20 cellular contexts compared by ENCODE assay signal in the genomic region with DNA sequence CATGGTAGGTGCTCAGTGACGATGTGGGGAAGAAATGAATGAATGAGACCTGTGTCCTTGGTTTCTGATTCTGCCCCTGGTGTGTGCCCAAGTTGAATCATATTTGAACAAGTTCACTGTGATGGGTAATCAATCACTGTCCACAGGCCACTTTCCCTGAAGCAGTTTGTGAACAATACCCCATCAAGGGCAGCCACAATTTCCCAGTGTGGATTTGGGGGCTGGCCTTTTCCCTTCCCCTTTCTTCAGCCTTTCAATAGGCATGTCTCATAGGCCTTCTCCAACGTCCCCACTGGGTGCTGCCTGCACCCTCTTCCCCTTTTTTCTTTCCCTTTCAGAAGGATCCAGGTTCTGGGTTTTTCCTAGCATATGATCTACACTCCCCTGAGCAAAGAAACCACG.
DNase-seq lines count a peak whose midpoint lies in the region; ATAC-seq, FAIRE-seq and TF ChIP-seq lines count a peak whose summit lies in the region.
"Had no signal": no experiment of that assay in that cellular context is flagged by ENCODE, and none has a peak within 500 bp of the region (broad histone marks: within the 10 kb centered on the region; RNA-seq: fewer than 3 reads in every experiment).

No MANE protein-coding gene starts in this region.

- no peak overlapping the region for H2AFZ ChIP-seq in GM12878 (ENCODE audit: control insufficient read depth, low read depth, low read length)

- no peak for TF ChIP-seq RAD21 in GM12878 (IDR thresholded peaks at IDR 0.05; ENCODE audit: insufficient read depth, low read depth, low read length)

- no peak for TF ChIP-seq EP300 in GM12878 (IDR thresholded peaks at IDR 0.05; ENCODE audit: borderline replicate concordance in 1 of 2, control insufficient read depth in 1 of 2, low read depth in 2 of 2, low read length in 2 of 2)

- H4K20me1 ChIP-seq in GM12878 (ENCODE audit: control insufficient read depth, insufficient read depth), result no peaks in the 10 kb centered on the region
- H4K20me1 ChIP-seq: BLaER1 had no signal

- BruUV-seq in GM12878 (replicated peaks; lab: Mats Ljungman, UMichigan), result no TSS peak

- WGBS in GM12878 (ENCODE audit: insufficient coverage, insufficient replicate concordance, low lambda C conversion rate, missing lambda C conversion rate), result 29% methylated on average over 3 of the region's 3 CpGs

- RAD21 ChIA-PET in GM12878 (lab: Charles Lee; ENCODE audit: unreplicated experiment), result interaction anchor here (1.0 to 5.8 kb wide), 5 partner anchors 12 to 69 kb away, joined by 4 to 97 read pairs (median 38); no protein-coding TSS in a partner anchor

- H3K4me3 Mint-ChIP-seq in neural crest cell, result peak overlapping the region; percentile 45
- no peak overlapping the region for H3K4me3 Mint-ChIP-seq in CD4-positive, alpha-beta memory T cell
- H3K4me3 Mint-ChIP-seq in T-helper 17 cell, result no peak overlapping the region
- H3K4me3 Mint-ChIP-seq: CD4-positive, CD25-positive, alpha-beta regulatory T cell; HFFc6 had no signal

- no peak for FAIRE-seq in GM12878 (lab: Jason Lieb, UNC)
- FAIRE-seq: D721Med, G401.6, GM19239, H1 had no signal

- H3K4me3 ChIP-seq in GM12878, result no peak overlapping the region
- H3K4me3 ChIP-seq in CD4-positive, alpha-beta memory T cell (ENCODE audit: low read length in 2 of 2), result no peak overlapping the region
- H3K4me3 ChIP-seq: BLaER1, HAP-1 had no signal

- H3K36me3 Mint-ChIP-seq in neural crest cell (ENCODE audit: low read depth) (no peaks in the 10 kb centered on the region), T-helper 17 cell (ENCODE audit: low read depth) (no peaks in the 10 kb centered on the region)
- no peaks in the 10 kb centered on the region for H3K36me3 Mint-ChIP-seq in CD4-positive, alpha-beta memory T cell
- H3K36me3 Mint-ChIP-seq: CD4-positive, CD25-positive, alpha-beta regulatory T cell had no signal

- H3K27ac Mint-ChIP-seq in neural crest cell (ENCODE audit: unreplicated experiment) (peak overlapping the region; percentile 76), T-helper 17 cell (no peak overlapping the region)
- H3K27ac Mint-ChIP-seq in CD4-positive, alpha-beta memory T cell, result peak overlapping the region in 1 of 7 donors; percentile 29
- H3K27ac Mint-ChIP-seq: CD4-positive, CD25-positive, alpha-beta regulatory T cell; HFFc6 had no signal

- in situ Hi-C loops in GM12878 (cut with MboI), result loop anchor here (5.0 kb wide), 1 partner anchor 145 kb away; no protein-coding TSS in a partner anchor

- no peak overlapping the region for H3K27ac ChIP-seq in GM12878 (ENCODE audit: control insufficient read depth, insufficient read depth)
- no peak overlapping the region for H3K27ac ChIP-seq in CD4-positive, alpha-beta memory T cell (ENCODE audit: low read depth, low read length)
- H3K27ac ChIP-seq: BLaER1 had no signal

- H3K9me3 ChIP-seq in GM12878 (replicated peaks; ENCODE audit: control insufficient read depth, insufficient read depth, low read length), result no peaks in the 10 kb centered on the region
- no peaks in the 10 kb centered on the region for H3K9me3 ChIP-seq in CD4-positive, alpha-beta memory T cell (ENCODE audit: control insufficient read depth in 1 of 2, low read length in 2 of 2)
- no peaks in the 10 kb centered on the region for H3K9me3 ChIP-seq in T-helper 17 cell (ENCODE audit: control insufficient read depth, low read length, poor library complexity, severe bottlenecking)
- H3K9me3 ChIP-seq: HAP-1 had no signal

- peaks cover 33% of the 10 kb centered on the region for H3K4me1 ChIP-seq in GM12878 (ENCODE audit: control insufficient read depth, insufficient read depth, low read length)
- no peaks in the 10 kb centered on the region for H3K4me1 ChIP-seq in CD4-positive, alpha-beta memory T cell (ENCODE audit: insufficient read depth, low read length)

- H3K36me3 ChIP-seq in GM12878 (ENCODE audit: control insufficient read depth in 2 of 2, insufficient read depth in 2 of 2, low read length in 1 of 2), result no peaks in the 10 kb centered on the region; a peak in 1 of 4 replicates
- no peaks in the 10 kb centered on the region for H3K36me3 ChIP-seq in CD4-positive, alpha-beta memory T cell (ENCODE audit: insufficient read depth, low read length)
- H3K36me3 ChIP-seq: BLaER1, HAP-1 had no signal

- DNase-seq in CD1c-positive myeloid dendritic cell (ENCODE audit: extremely low spot score) (peak; percentile 67), HEK293T (ENCODE audit: extremely low spot score) (no peak), GM12878 (ENCODE audit: low read depth, low spot score) (no peak), neural crest cell (ENCODE audit: low read depth, low spot score) (no peak), T-helper 17 cell (no peak)
- no peak for DNase-seq in CD4-positive, alpha-beta memory T cell
- DNase-seq: 8988T; AML-193; CD4-positive, CD25-positive, alpha-beta regulatory T cell; DMS153; DMS79 treated with DMSO at 0.1 percent for 48 hours; EL; HFFc6 had no signal

- H3K27me3 Mint-ChIP-seq in neural crest cell (ENCODE audit: low read depth), result no peaks in the 10 kb centered on the region
- peaks cover 8 to 14% of the 10 kb centered on the region in 2 donors for H3K27me3 Mint-ChIP-seq in CD4-positive, alpha-beta memory T cell
- peaks cover 60% of the 10 kb centered on the region for H3K27me3 Mint-ChIP-seq in T-helper 17 cell

- H3K9me3 Mint-ChIP-seq in neural crest cell, result no peaks in the 10 kb centered on the region
- H3K9me3 Mint-ChIP-seq in CD4-positive, alpha-beta memory T cell, result peaks cover 0 to 2% (median 0%) of the 10 kb centered on the region in 8 donors

- H3K27me3 ChIP-seq in GM12878 (replicated peaks in 1 of 2; ENCODE audit: control insufficient read depth in 2 of 2, insufficient read depth in 2 of 2, low read length in 1 of 2), result no peaks in the 10 kb centered on the region
- no peaks in the 10 kb centered on the region for H3K27me3 ChIP-seq in CD4-positive, alpha-beta memory T cell (ENCODE audit: insufficient read depth, low read length)
- H3K27me3 ChIP-seq: BLaER1 had no signal

- no peak overlapping the region for H3K4me2 ChIP-seq in GM12878 (ENCODE audit: control insufficient read depth, insufficient read depth)
- H3K4me2 ChIP-seq: BLaER1 had no signal

- intact Hi-C loops in GM12878 (cut with micrococcal nuclease; ENCODE audit: unreplicated experiment), result loop anchor here (5.0 kb wide), 1 partner anchor 210 kb away; no protein-coding TSS in a partner anchor
- intact Hi-C loops in CD4-positive, alpha-beta memory T cell (cut with micrococcal nuclease), result no loop called here

- no peak overlapping the region for H3K9ac ChIP-seq in GM12878 (ENCODE audit: control insufficient read depth, insufficient read depth, low read length)
- H3K9ac ChIP-seq: BLaER1 had no signal

- no peaks in the 10 kb centered on the region for H3K79me2 ChIP-seq in GM12878 (ENCODE audit: control insufficient read depth, insufficient read depth, low read length)

- ATAC-seq in GM12878 (no peak), HG02840 (IDR thresholded peaks at IDR 0.05; ENCODE audit: low FRiP score, unreplicated experiment) (no peak), T-helper 17 cell (no peak)

- SMC1A ChIA-PET in GM12878 (lab: Charles Lee; ENCODE audit: uncharacterized antibody, unreplicated experiment), result interaction anchor here (1.0 to 6.7 kb wide), 7 partner anchors 8 to 140 kb away, joined by 3 to 177 read pairs (median 16); a partner anchor contains a TSS

- POLR2A ChIA-PET in HEK293T (lab: Yijun Ruan, JAX), result no interaction called here
- POLR2A ChIA-PET in GM12878 (lab: Charles Lee), result interaction anchor here (1.7 to 5.4 kb wide), 2 partner anchors 66 to 97 kb away, joined by 6 to 81 read pairs; no protein-coding TSS in a partner anchor
- POLR2A ChIA-PET in CD4-positive, alpha-beta memory T cell (lab: Charles Lee; ENCODE audit: partially characterized antibody), result no interaction called here

- peaks cover 65% of the 10 kb centered on the region for H3K4me1 Mint-ChIP-seq in neural crest cell
- H3K4me1 Mint-ChIP-seq in CD4-positive, alpha-beta memory T cell, result peaks cover 0 to 1% (median 0%) of the 10 kb centered on the region in 4 donors
- H3K4me1 Mint-ChIP-seq in T-helper 17 cell, result peaks cover 2% of the 10 kb centered on the region

- TF ChIP-seq POLR2A in GM12878 (IDR thresholded peaks at IDR 0.05; ENCODE audit: low read depth, low read length), result no peak

- CTCF ChIA-PET in HEK293T (lab: Yijun Ruan, JAX), result no interaction called here
- CTCF ChIA-PET in GM12878 (lab: Yijun Ruan, JAX), result interaction anchor here (1.6 to 5.4 kb wide), 2 partner anchors 64 to 146 kb away, joined by 3 to 48 read pairs; a partner anchor contains a TSS
- CTCF ChIA-PET in CD4-positive, alpha-beta memory T cell (lab: Charles Lee; ENCODE audit: partially characterized antibody), result no interaction called here

- TF ChIP-seq CTCF in GM12878 (IDR thresholded peaks at IDR 0.05 in 2 of 3, conservative IDR thresholded peaks at IDR 0.05 in 1 of 3; ENCODE audit: control insufficient read depth in 2 of 3, extremely low read depth in 1 of 3, insufficient read depth in 1 of 3, low read depth in 3 of 3, low read length in 3 of 3) (no peak), neural crest cell (conservative IDR thresholded peaks at IDR 0.05) (no peak)

TF ChIP-seq in HEK293T, 16 proteins besides CTCF, POLR2A, EP300 and RAD21:
- TF ChIP-seq FOXA1 (IDR thresholded peaks at IDR 0.05), result no peak
- TF ChIP-seq, protein P1, sequence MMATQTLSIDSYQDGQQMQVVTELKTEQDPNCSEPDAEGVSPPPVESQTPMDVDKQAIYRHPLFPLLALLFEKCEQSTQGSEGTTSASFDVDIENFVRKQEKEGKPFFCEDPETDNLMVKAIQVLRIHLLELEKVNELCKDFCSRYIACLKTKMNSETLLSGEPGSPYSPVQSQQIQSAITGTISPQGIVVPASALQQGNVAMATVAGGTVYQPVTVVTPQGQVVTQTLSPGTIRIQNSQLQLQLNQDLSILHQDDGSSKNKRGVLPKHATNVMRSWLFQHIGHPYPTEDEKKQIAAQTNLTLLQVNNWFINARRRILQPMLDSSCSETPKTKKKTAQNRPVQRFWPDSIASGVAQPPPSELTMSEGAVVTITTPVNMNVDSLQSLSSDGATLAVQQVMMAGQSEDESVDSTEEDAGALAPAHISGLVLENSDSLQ (IDR thresholded peaks at IDR 0.05), result peak; percentile 64

TF ChIP-seq in GM12878, 131 proteins besides CTCF, POLR2A, EP300 and RAD21 (continues in another document):
- TF ChIP-seq, protein P2, sequence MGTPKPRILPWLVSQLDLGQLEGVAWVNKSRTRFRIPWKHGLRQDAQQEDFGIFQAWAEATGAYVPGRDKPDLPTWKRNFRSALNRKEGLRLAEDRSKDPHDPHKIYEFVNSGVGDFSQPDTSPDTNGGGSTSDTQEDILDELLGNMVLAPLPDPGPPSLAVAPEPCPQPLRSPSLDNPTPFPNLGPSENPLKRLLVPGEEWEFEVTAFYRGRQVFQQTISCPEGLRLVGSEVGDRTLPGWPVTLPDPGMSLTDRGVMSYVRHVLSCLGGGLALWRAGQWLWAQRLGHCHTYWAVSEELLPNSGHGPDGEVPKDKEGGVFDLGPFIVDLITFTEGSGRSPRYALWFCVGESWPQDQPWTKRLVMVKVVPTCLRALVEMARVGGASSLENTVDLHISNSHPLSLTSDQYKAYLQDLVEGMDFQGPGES (IDR thresholded peaks at IDR 0.05), result no peak
- no peak for TF ChIP-seq STAT3 (IDR thresholded peaks at IDR 0.05; ENCODE audit: low read depth, low read length)
